ENCODE assay signal across 1 cellular context in genomic region chr12:45990468-45991288, GRCh38.
TF ChIP-seq lines count a peak whose summit lies in the region.

Gene SCAF11 (minus strand): TSS chr12:45990574. CDS start chr12:45964167, 26,407 bp downstream.

TF ChIP-seq in K562, 482 proteins besides CTCF, POLR2A, EP300 and RAD21 (continued from another document and continues in another):
- TF ChIP-seq CSDE1 (IDR thresholded peaks at IDR 0.05) (no peak; a peak in 1 of 4 replicates), GATAD2B (IDR thresholded peaks at IDR 0.05; ENCODE audit: borderline replicate concordance) (no peak; the same call in 1 of the 2 replicates), BRD9 (IDR thresholded peaks at IDR 0.05; ENCODE audit: low read depth, partially characterized antibody) (no peak), ZNF12 (CRISPR knock-in tag; IDR thresholded peaks at IDR 0.05) (no peak), GTF2B (IDR thresholded peaks at IDR 0.05; ENCODE audit: extremely low read depth, insufficient read length) (no peak), ARNT (IDR thresholded peaks at IDR 0.05) (peak in 1 of 2 experiments; percentile 72; a peak in 1 of 4 replicates), TFE3 (CRISPR knock-in tag; IDR thresholded peaks at IDR 0.05) (no peak), RBM17 (IDR thresholded peaks at IDR 0.05; ENCODE audit: borderline replicate concordance, low read depth, low read length) (no peak), CTBP1 (IDR thresholded peaks at IDR 0.05; ENCODE audit: borderline replicate concordance) (peak; percentile 88; the same call in 1 of the 2 replicates), NR4A1 (CRISPR knock-in tag; IDR thresholded peaks at IDR 0.05) (no peak), NR4A1 (tag; IDR thresholded peaks at IDR 0.05) (no peak), CREB5 (CRISPR knock-in tag; IDR thresholded peaks at IDR 0.05) (no peak), NFYB (IDR thresholded peaks at IDR 0.05; ENCODE audit: extremely low read depth, insufficient read length) (peak; percentile 2), CLOCK (CRISPR knock-in tag; IDR thresholded peaks at IDR 0.05; ENCODE audit: borderline replicate concordance) (peak; percentile 68; the same call in 1 of the 2 replicates), FOXM1 (IDR thresholded peaks at IDR 0.05; ENCODE audit: low read depth) (no peak), FOXM1 (CRISPR knock-in tag; IDR thresholded peaks at IDR 0.05; ENCODE audit: low read depth) (no peak; the same call in 1 of the 2 replicates), RUNX1 (IDR thresholded peaks at IDR 0.05; ENCODE audit: low read depth) (0 out of 2 replicates have a peak, but pooled peaks have one; percentile 54), BRCA1 (IDR thresholded peaks at IDR 0.05) (no peak), BRCA1 (CRISPR knock-in tag; IDR thresholded peaks at IDR 0.05) (no peak), TRIM25 (IDR thresholded peaks at IDR 0.05; ENCODE audit: borderline replicate concordance) (no peak), RNF219 (CRISPR knock-in tag; IDR thresholded peaks at IDR 0.05) (no peak), ATF6 (CRISPR knock-in tag; IDR thresholded peaks at IDR 0.05) (0 out of 2 replicates have a peak, but pooled peaks have one; percentile 3), PTBP1 (IDR thresholded peaks at IDR 0.05; ENCODE audit: low read depth, low read length) (no peak), ZNF561 (CRISPR knock-in tag; conservative IDR thresholded peaks at IDR 0.05) (no peak), ZNF280B (CRISPR knock-in tag; IDR thresholded peaks at IDR 0.05) (no peak), ZNF24 (IDR thresholded peaks at IDR 0.05) (no peak; the same call in 1 of the 2 replicates), ZNF384 (IDR thresholded peaks at IDR 0.05; ENCODE audit: low read depth, low read length) (no peak), DACH1 (IDR thresholded peaks at IDR 0.05; ENCODE audit: partially characterized antibody) (peak; percentile 57), PBX2 (CRISPR knock-in tag; IDR thresholded peaks at IDR 0.05; ENCODE audit: low read depth) (no peak), PBX2 (tag; conservative IDR thresholded peaks at IDR 0.05; ENCODE audit: low read depth) (no peak), ZNF740 (CRISPR knock-in tag; IDR thresholded peaks at IDR 0.05) (peak; percentile 33; the same call in 1 of the 2 replicates), ZNF740 (tag; IDR thresholded peaks at IDR 0.05) (no peak), PRMT5 (CRISPR knock-in tag; IDR thresholded peaks at IDR 0.05) (no peak), YY1 (IDR thresholded peaks at IDR 0.05; ENCODE audit: borderline replicate concordance in 1 of 3, control insufficient read depth in 1 of 3, extremely low read depth in 1 of 3, insufficient read depth in 3 of 3, insufficient read length in 1 of 3, insufficient replicate concordance in 2 of 3, low read depth in 1 of 3, low read length in 2 of 3) (peak in 1 of 3 experiments; percentile 57), XRCC3 (IDR thresholded peaks at IDR 0.05) (no peak), PATZ1 (CRISPR knock-in tag; IDR thresholded peaks at IDR 0.05; ENCODE audit: borderline replicate concordance) (no peak)
